Comparison of ENCODE assay signal across 10 cellular contexts in genomic region chr1:109622103-109622892, GRCh38. TPM values are rescaled to one million over a fixed set of nuclear protein-coding genes. Genes with fewer than 3 reads are reported as not detected.
DNase-seq lines count a peak whose midpoint lies in the region; ATAC-seq and TF ChIP-seq lines count a peak whose summit lies in the region.
"Had no signal": no experiment of that assay in that cellular context is flagged by ENCODE, and none has a peak within 500 bp of the region (broad histone marks: within the 10 kb centered on the region; RNA-seq: fewer than 3 reads in every experiment).

No MANE protein-coding gene starts in this region.

- DNase-seq in T-helper 1 cell (no peak), T-helper 17 cell (no peak), esophagus muscularis mucosa (ENCODE audit: extremely low spot score) (peak; percentile 34), smooth muscle cell (lab: John Stamatoyannopoulos, UW; ENCODE audit: unreplicated experiment) (no peak), left cardiac atrium (no peak)
- DNase-seq in stimulated activated CD4-positive, alpha-beta T cell treated with anti-CD3 and anti-CD28 coated beads, Interleukin-4, amount 100 ng/mL, for 1 hour: no peak

- H3K4me3 Mint-ChIP-seq in T-helper 1 cell treated with Interleukin-12 subunit alpha and Interleukin-12 subunit beta and Interleukin-4 antibody, amounts not matched to agents 30 μg/mL and 1 μg/mL, for 36 hours: peak overlapping the region; percentile 96
- H3K4me3 Mint-ChIP-seq in T-helper 17 cell: peak overlapping the region; percentile 99

- TF ChIP-seq EP300 in esophagus muscularis mucosa (IDR thresholded peaks at IDR 0.05): no peak

- H4K20me1 ChIP-seq in smooth muscle cell (ENCODE audit: low read depth): peaks cover 59% of the 10 kb centered on the region

- H3K4me2 ChIP-seq in smooth muscle cell: peak overlapping the region; percentile 96

- peaks cover 13 to 15% (median 13%) of the 10 kb centered on the region in 4 donors for H3K36me3 ChIP-seq in esophagus muscularis mucosa
- H3K36me3 ChIP-seq in smooth muscle cell (ENCODE audit: low read depth): no peaks in the 10 kb centered on the region

- ATAC-seq in T-helper 17 cell (no peak), HG03097 (IDR thresholded peaks at IDR 0.05; ENCODE audit: low FRiP score, unreplicated experiment) (no peak), left cardiac atrium (no peak)

- H3F3A ChIP-seq in smooth muscle cell (ENCODE audit: low read depth): peaks cover 7% of the 10 kb centered on the region

- H3K27ac ChIP-seq in esophagus muscularis mucosa (replicated peaks in 1 of 4) (no peak overlapping the region), smooth muscle cell (ENCODE audit: low read depth) (no peak overlapping the region)

- TF ChIP-seq CTCF in esophagus muscularis mucosa (IDR thresholded peaks at IDR 0.05) (no peak), smooth muscle cell (IDR thresholded peaks at IDR 0.05; ENCODE audit: borderline replicate concordance, insufficient read depth, poor library complexity, severe bottlenecking) (no peak)

- H3K79me2 ChIP-seq in smooth muscle cell (ENCODE audit: low read depth): peaks cover 56% of the 10 kb centered on the region

- no peak for TF ChIP-seq POLR2A in esophagus muscularis mucosa (IDR thresholded peaks at IDR 0.05; ENCODE audit: low read depth)

- H3K27ac Mint-ChIP-seq in T-helper 1 cell treated with Interleukin-12 subunit alpha and Interleukin-12 subunit beta and Interleukin-4 antibody, amounts not matched to agents 30 μg/mL and 1 μg/mL, for 36 hours: peak overlapping the region; percentile 84
- peak overlapping the region; percentile 98 for H3K27ac Mint-ChIP-seq in T-helper 17 cell

- intact Hi-C loops in esophagus muscularis mucosa (cut with DNase I) (no loop called here), left cardiac atrium (cut with DNase I) (no loop called here)

- H3K9ac ChIP-seq in smooth muscle cell (ENCODE audit: low read depth): no peak overlapping the region

- H3K27me3 Mint-ChIP-seq in T-helper 1 cell treated with Interleukin-12 subunit alpha and Interleukin-12 subunit beta and Interleukin-4 antibody, amounts not matched to agents 30 μg/mL and 1 μg/mL, for 36 hours (ENCODE audit: low read depth): no peaks in the 10 kb centered on the region
- no peaks in the 10 kb centered on the region for H3K27me3 Mint-ChIP-seq in T-helper 17 cell

- H3K4me1 ChIP-seq in esophagus muscularis mucosa: peaks cover 34 to 68% (median 66%) of the 10 kb centered on the region in 4 donors
- peaks cover 12% of the 10 kb centered on the region for H3K4me1 ChIP-seq in smooth muscle cell (ENCODE audit: low read depth)

- H2AFZ ChIP-seq in smooth muscle cell (ENCODE audit: low read depth): no peak overlapping the region

- H3K9me3 ChIP-seq in T-helper 17 cell (ENCODE audit: control insufficient read depth, low read length, poor library complexity, severe bottlenecking) (no peaks in the 10 kb centered on the region), esophagus muscularis mucosa (no peaks in the 10 kb centered on the region), smooth muscle cell (replicated peaks; ENCODE audit: low read depth) (no peaks in the 10 kb centered on the region)

- H3K4me1 Mint-ChIP-seq in T-helper 1 cell treated with Interleukin-12 subunit alpha and Interleukin-12 subunit beta and Interleukin-4 antibody, amounts not matched to agents 30 μg/mL and 1 μg/mL, for 36 hours (ENCODE audit: low read depth): peaks cover 53% of the 10 kb centered on the region
- H3K4me1 Mint-ChIP-seq in T-helper 17 cell: peaks cover 59% of the 10 kb centered on the region

- H3K4me3 ChIP-seq in esophagus muscularis mucosa: no peak overlapping the region
- H3K4me3 ChIP-seq in smooth muscle cell: peak overlapping the region; percentile 83

- H3K27me3 ChIP-seq in esophagus muscularis mucosa: no peaks in the 10 kb centered on the region
- H3K27me3 ChIP-seq in smooth muscle cell (ENCODE audit: low read depth): no peaks in the 10 kb centered on the region

- WGBS in esophagus muscularis mucosa: 67% methylated on average over 6 of the region's 12 CpGs
- WGBS in smooth muscle cell (ENCODE audit: low lambda C conversion rate): 89% methylated on average over 12 of the region's 12 CpGs

- H3K9me3 Mint-ChIP-seq in T-helper 1 cell treated with Interleukin-12 subunit alpha and Interleukin-12 subunit beta and Interleukin-4 antibody, amounts not matched to agents 30 μg/mL and 1 μg/mL, for 36 hours: no peaks in the 10 kb centered on the region

- peaks cover 15% of the 10 kb centered on the region for H3K36me3 Mint-ChIP-seq in T-helper 1 cell treated with Interleukin-12 subunit alpha and Interleukin-12 subunit beta and Interleukin-4 antibody, amounts not matched to agents 30 μg/mL and 1 μg/mL, for 36 hours (ENCODE audit: low read depth)
- peaks cover 4% of the 10 kb centered on the region for H3K36me3 Mint-ChIP-seq in T-helper 17 cell (ENCODE audit: low read depth)

RNA-seq across cellular contexts. Expression of gene AMPD2, which starts 2.7 kb away (rescaled TPM):
- 100 to 1,000 TPM; 471 to 552 TPM for total RNA-seq in T-helper 17 cell
- 10 to 100 TPM; 23.7 to 38.8 (median 33.2) TPM for total RNA-seq in esophagus muscularis mucosa
- total RNA-seq in smooth muscle cell: 57.4 and 69.2 TPM in 2 replicates
- 104 and 122 TPM in 2 replicates for polyA plus RNA-seq in smooth muscle cell
- total RNA-seq in left cardiac atrium: 10 to 100 TPM; 13.1 to 25.8 TPM

RNA-seq across cellular contexts. Expression of gene GNAT2, which starts 2.9 kb away (rescaled TPM):
- total RNA-seq in T-helper 17 cell (not detected), esophagus muscularis mucosa (under 1 TPM in 1 of 4 donors, not detected in 3; 0.33 TPM), smooth muscle cell (not detected in 2 replicates), left cardiac atrium (not detected)
- not detected in 2 replicates for polyA plus RNA-seq in smooth muscle cell
- total RNA-seq: A172, subcutaneous adipose tissue had no signal

RNA-seq across cellular contexts. Expression of gene GSTM4, which starts 33.6 kb away (rescaled TPM):
- total RNA-seq in T-helper 17 cell (10 to 100 TPM; 17.0 to 18.0 TPM), esophagus muscularis mucosa (10 to 100 TPM; 33.1 to 43.1 (median 39.1) TPM), smooth muscle cell (23.2 and 25.8 TPM in 2 replicates), left cardiac atrium (10 to 100 TPM; 27.5 to 32.5 TPM)
- polyA plus RNA-seq in smooth muscle cell: 32.8 and 34.4 TPM in 2 replicates

RNA-seq across cellular contexts. Expression of gene GSTM2, which starts 45.6 kb away (rescaled TPM):
- total RNA-seq in T-helper 17 cell (100 to 1,000 TPM in 1 of 2 donors, 10 to 100 TPM in 1; 44.0 to 117 TPM), esophagus muscularis mucosa (10 to 100 TPM; 19.9 to 59.0 (median 39.3) TPM), smooth muscle cell (29.2 and 30.3 TPM in 2 replicates), left cardiac atrium (10 to 100 TPM; 36.7 to 44.4 TPM)
- polyA plus RNA-seq in smooth muscle cell: 41.2 and 43.8 TPM in 2 replicates
